8 cellular contexts compared by ENCODE assay signal in the genomic region with DNA sequence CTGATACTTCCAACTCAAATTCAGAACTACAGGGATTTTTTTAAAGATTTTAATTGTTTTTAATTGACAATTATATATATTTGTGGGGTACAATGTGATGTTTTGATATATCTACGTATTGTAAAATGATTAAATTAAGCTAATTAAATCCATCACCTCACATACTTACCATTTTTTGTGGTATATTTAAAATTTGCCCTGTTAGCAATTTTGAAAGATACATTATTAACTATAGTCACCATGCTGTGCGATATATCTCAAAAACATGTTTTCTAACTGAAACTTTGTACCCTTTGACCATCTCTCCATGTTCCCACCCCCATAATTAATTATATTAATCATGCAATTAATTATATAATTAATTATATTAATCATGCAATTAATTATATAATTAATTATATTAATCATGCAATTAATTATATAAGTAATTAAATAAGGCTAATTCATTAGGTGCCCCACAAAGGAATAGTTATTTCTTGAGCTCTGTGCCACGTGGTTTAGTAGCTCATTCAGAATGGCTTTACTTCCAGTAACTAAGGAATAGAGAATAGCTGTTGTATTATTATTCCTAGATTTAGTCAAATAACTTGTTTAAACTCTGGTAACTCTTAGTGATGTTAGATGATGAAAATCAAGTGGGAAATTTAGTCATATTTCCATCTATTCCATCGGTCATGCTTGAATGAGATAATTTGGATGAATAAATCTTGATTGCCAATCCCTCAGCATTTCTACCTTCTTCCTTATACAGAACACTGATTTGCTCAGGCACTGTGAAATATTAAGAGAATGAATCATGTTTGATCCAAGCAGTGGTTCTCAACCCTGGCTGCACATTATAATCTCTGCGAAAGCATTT. TPM values are rescaled to one million over a fixed set of nuclear protein-coding genes. Genes with fewer than 3 reads are reported as not detected.
DNase-seq lines count a peak whose midpoint lies in the region; ATAC-seq and TF ChIP-seq lines count a peak whose summit lies in the region.

No MANE protein-coding gene starts in this region.

- H3K27ac Mint-ChIP-seq in endodermal cell, result no peak overlapping the region

- 60 to 63% methylated on average over 1 to 3 of the region's 5 CpGs for WGBS in endodermal cell (ENCODE audit: insufficient coverage in 1 of 2, insufficient read length in 1 of 2), 2 experiments

- H3K4me3 Mint-ChIP-seq in endodermal cell, result peak overlapping the region; percentile 68

- H2AFZ ChIP-seq in OCI-LY3 (ENCODE audit: low read depth, low read length), result peak overlapping the region; percentile 100

- intact Hi-C loops in cardiac septum (cut with DNase I), result no loop called here

- ATAC-seq in omental fat pad (ENCODE audit: low FRiP score) (peak; percentile 50), HG02840 (IDR thresholded peaks at IDR 0.05; ENCODE audit: low FRiP score, unreplicated experiment) (no peak), HG02970 (IDR thresholded peaks at IDR 0.05; ENCODE audit: low FRiP score, unreplicated experiment) (no peak)

- H3K27ac ChIP-seq in OCI-LY3 (ENCODE audit: low read length), result no peak overlapping the region
- no peak overlapping the region for H3K27ac ChIP-seq in endodermal cell (ENCODE audit: low read depth, low read length)

- no peaks in the 10 kb centered on the region for H3K36me3 Mint-ChIP-seq in endodermal cell (ENCODE audit: low read depth)

- H3K4me1 ChIP-seq in OCI-LY3 (ENCODE audit: low read length), result peaks cover 18% of the 10 kb centered on the region
- H3K4me1 ChIP-seq in endodermal cell (ENCODE audit: control insufficient read depth, insufficient read depth, low read length), result no peaks in the 10 kb centered on the region

- H3K4me2 ChIP-seq in OCI-LY3 (ENCODE audit: low read length), result peak overlapping the region; percentile 95

- H3K36me3 ChIP-seq in OCI-LY3 (replicated peaks; ENCODE audit: low read depth, low read length) (no peaks in the 10 kb centered on the region), endodermal cell (ENCODE audit: control insufficient read depth, insufficient read depth, low read length) (no peaks in the 10 kb centered on the region)

- TF ChIP-seq CTCF in GM12864 (IDR thresholded peaks at IDR 0.05; ENCODE audit: low read depth, low read length, missing control alignments), result no peak
- no peak for TF ChIP-seq CTCF in OCI-LY3 (IDR thresholded peaks at IDR 0.05; ENCODE audit: low read depth, low read length)
- TF ChIP-seq CTCF in endodermal cell (conservative IDR thresholded peaks at IDR 0.05), result no peak
- TF ChIP-seq CTCF in omental fat pad (IDR thresholded peaks at IDR 0.05), result no peak

- no peaks in the 10 kb centered on the region for H3K79me2 ChIP-seq in OCI-LY3 (ENCODE audit: low read length)

- peaks cover 7% of the 10 kb centered on the region for H3K4me1 Mint-ChIP-seq in endodermal cell

- H4K20me1 ChIP-seq in OCI-LY3 (ENCODE audit: insufficient read depth, low read length), result no peaks in the 10 kb centered on the region

- no peak for DNase-seq in GM12864 (ENCODE audit: low read depth)
- DNase-seq in endodermal cell, result no peak
- no peak for DNase-seq in omental fat pad (ENCODE audit: low spot score)
- DNase-seq in cardiac septum (ENCODE audit: low spot score), result no peak
- no peak for DNase-seq in NCI-H1694 treated with DMSO at 0.1 percent for 48 hours (lab: John Stamatoyannopoulos, UW)

- H3K4me3 ChIP-seq in GM12864 (ENCODE audit: low read depth, low read length), result peak overlapping the region; percentile 69; the same call in 1 of the 2 replicates
- H3K4me3 ChIP-seq in OCI-LY3 (ENCODE audit: low read length), result peak overlapping the region; percentile 85
- H3K4me3 ChIP-seq in endodermal cell (ENCODE audit: low read length), result peak overlapping the region; percentile 79

- H3K9ac ChIP-seq in OCI-LY3 (ENCODE audit: low read length) (peak overlapping the region; percentile 68; the same call in 1 of the 2 replicates), endodermal cell (ENCODE audit: extremely low read depth, low read length, poor library complexity, severe bottlenecking) (no peak overlapping the region)

- H3K9me3 ChIP-seq in OCI-LY3 (ENCODE audit: insufficient read depth, low read length) (no peaks in the 10 kb centered on the region), endodermal cell (ENCODE audit: control insufficient read depth, low read length) (no peaks in the 10 kb centered on the region)

- no peaks in the 10 kb centered on the region for H3K9me3 Mint-ChIP-seq in endodermal cell

- 0 out of 2 replicates have a peak, but pooled peaks cover 6% of the 10 kb centered on the region for H3K27me3 ChIP-seq in OCI-LY3 (ENCODE audit: low read depth, low read length)
- no peaks in the 10 kb centered on the region for H3K27me3 ChIP-seq in endodermal cell (ENCODE audit: control insufficient read depth, insufficient read depth, low read length, poor library complexity, severe bottlenecking)

- H3K27me3 Mint-ChIP-seq in endodermal cell (ENCODE audit: insufficient read depth), result peaks cover 5% of the 10 kb centered on the region

RNA-seq across cellular contexts. Expression of gene PTP4A1, which starts 25.1 kb away (rescaled TPM):
- 10 to 100 TPM; 37.2 to 42.6 TPM for total RNA-seq in endodermal cell
- polyA plus RNA-seq in endodermal cell (2013, experiment 1 of 2), result 79.9 TPM
- 78.4 TPM for polyA plus RNA-seq in endodermal cell (2013, experiment 2 of 2)
- total RNA-seq in omental fat pad, result 10 to 100 TPM; 24.7 to 43.6 (median 33.8) TPM
- total RNA-seq in cardiac septum, result 42.6 TPM

RNA-seq across cellular contexts. Expression of gene PHF3, which starts 38.2 kb away (rescaled TPM):
- total RNA-seq in endodermal cell (10 to 100 TPM; 68.2 to 72.5 TPM), omental fat pad (10 to 100 TPM; 37.7 to 68.9 (median 58.4) TPM), cardiac septum (38.8 TPM)
- polyA plus RNA-seq in endodermal cell (2013, experiment 1 of 2), result 36.8 TPM
- 36.3 TPM for polyA plus RNA-seq in endodermal cell (2013, experiment 2 of 2)
